12 cellular contexts compared by ENCODE assay signal in the genomic region with DNA sequence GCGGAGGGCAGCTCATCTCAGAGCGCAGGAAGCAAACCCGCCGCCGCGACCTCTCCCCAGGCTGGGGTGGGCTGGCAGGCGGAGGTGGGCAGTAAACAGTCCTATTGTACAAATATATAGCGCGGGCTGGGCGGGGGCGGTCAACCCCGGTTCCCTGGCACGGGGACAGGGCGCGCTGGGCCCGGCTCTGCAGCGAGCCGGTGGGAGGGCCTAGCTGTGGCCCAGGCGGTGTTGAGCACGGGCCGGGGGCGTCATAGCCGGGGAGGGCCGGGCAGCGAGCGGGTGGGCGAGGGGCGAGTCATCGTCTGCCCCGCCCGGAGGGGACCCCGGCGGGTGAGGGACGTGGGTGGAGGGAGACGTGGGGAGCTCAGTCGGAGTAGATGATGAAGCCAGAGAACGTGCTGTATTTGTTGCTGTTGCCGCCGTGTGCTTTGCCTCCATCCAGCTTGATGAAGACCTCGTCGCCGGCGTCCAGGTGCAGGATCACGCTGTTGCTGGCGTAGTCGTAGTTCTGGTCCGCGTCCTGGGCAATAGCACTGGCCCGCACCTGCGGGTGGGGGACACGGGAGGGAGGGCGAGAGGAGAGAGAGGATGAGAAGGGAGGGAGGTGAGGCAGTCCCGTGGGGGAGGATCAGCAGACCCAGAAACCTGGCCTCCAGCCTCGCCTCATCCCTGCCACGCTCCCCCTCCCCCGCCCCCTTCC. TPM values are rescaled to one million over a fixed set of nuclear protein-coding genes. Genes with fewer than 3 reads are reported as not detected.
A peak's percentile ranks its signal among the peaks of the same experiment; 100 is the strongest.
DNase-seq lines count a peak whose midpoint lies in the region; ATAC-seq and TF ChIP-seq lines count a peak whose summit lies in the region.
"Had no signal": no experiment of that assay in that cellular context is flagged by ENCODE, and none has a peak within 500 bp of the region (broad histone marks: within the 10 kb centered on the region; RNA-seq: fewer than 3 reads in every experiment).

No MANE protein-coding gene starts in this region.

- peaks cover 7% of the 10 kb centered on the region for H3K27me3 ChIP-seq in layer of hippocampus (ENCODE audit: control insufficient read depth, insufficient read depth, low read length)
- no peaks in the 10 kb centered on the region for H3K27me3 ChIP-seq in thoracic aorta (replicated peaks; ENCODE audit: insufficient read depth)
- H3K27me3 ChIP-seq: SJSA1 had no signal

- no peaks in the 10 kb centered on the region for H3K9me3 Mint-ChIP-seq in activated T-helper 2 cell treated with anti-CD3 and anti-CD28 coated beads, Interferon-gamma antibody, Interleukin-2, Interleukin-4, amounts not matched to agents 10 μg/mL and 5 μg/mL and 100 μg/mL, durations not matched to agents 14 hours and 24 hours and 36 hours
- H3K9me3 Mint-ChIP-seq: nephron had no signal

- H3K36me3 ChIP-seq in thoracic aorta = no peaks in the 10 kb centered on the region
- H3K36me3 ChIP-seq: SJSA1, tibial artery had no signal

- TF ChIP-seq CTCF in thoracic aorta (IDR thresholded peaks at IDR 0.05) = no peak

- no peak for ATAC-seq in thoracic aorta (ENCODE audit: insufficient number of reproducible peaks, low FRiP score, low read depth)
- ATAC-seq in HG02571 (IDR thresholded peaks at IDR 0.05; ENCODE audit: unreplicated experiment) = no peak
- ATAC-seq in HG03097 (IDR thresholded peaks at IDR 0.05; ENCODE audit: low FRiP score, unreplicated experiment) = no peak

- no peaks in the 10 kb centered on the region for H3K9me3 ChIP-seq in thoracic aorta
- H3K9me3 ChIP-seq: SJSA1, tibial artery had no signal

- peaks cover 63% of the 10 kb centered on the region for H3K27me3 Mint-ChIP-seq in activated T-helper 2 cell treated with anti-CD3 and anti-CD28 coated beads, Interferon-gamma antibody, Interleukin-2, Interleukin-4, amounts not matched to agents 10 μg/mL and 5 μg/mL and 100 μg/mL, durations not matched to agents 14 hours and 24 hours and 36 hours (ENCODE audit: low read depth)

- no peak overlapping the region for H3K27ac Mint-ChIP-seq in activated T-helper 2 cell treated with anti-CD3 and anti-CD28 coated beads, Interferon-gamma antibody, Interleukin-2, Interleukin-4, amounts not matched to agents 10 μg/mL and 5 μg/mL and 100 μg/mL, durations not matched to agents 14 hours and 24 hours and 36 hours
- H3K27ac Mint-ChIP-seq: CD14-positive monocyte, nephron had no signal

- H3K4me3 Mint-ChIP-seq in activated T-helper 2 cell treated with anti-CD3 and anti-CD28 coated beads, Interferon-gamma antibody, Interleukin-2, Interleukin-4, amounts not matched to agents 10 μg/mL and 5 μg/mL and 100 μg/mL, durations not matched to agents 14 hours and 24 hours and 36 hours (ENCODE audit: low read depth) = peak overlapping the region; percentile 37
- H3K4me3 Mint-ChIP-seq: nephron had no signal

- peak; percentile 33 for DNase-seq in stimulated activated CD4-positive, alpha-beta T cell treated with anti-CD3 and anti-CD28 coated beads, Interleukin-4, amount 100 ng/mL, for 1 hour
- no peak for DNase-seq in stimulated activated CD4-positive, alpha-beta T cell treated with anti-CD3 and anti-CD28 coated beads, Interleukin-4, amount 100 ng/mL, for 24 hours
- DNase-seq in activated T-helper 2 cell treated with anti-CD3 and anti-CD28 coated beads, Interferon-gamma antibody, Interleukin-2, Interleukin-4, amounts not matched to agents 10 μg/mL and 5 μg/mL and 100 μg/mL, durations not matched to agents 14 hours and 24 hours and 36 hours (ENCODE audit: low spot score) = no peak
- DNase-seq in thoracic aorta (ENCODE audit: low spot score) (no peak), NCI-H2196 treated with DMSO at 0.1 percent for 48 hours (lab: John Stamatoyannopoulos, UW; ENCODE audit: unreplicated experiment) (no peak)
- DNase-seq: tibial artery had no signal

- peaks cover 3 to 6% of the 10 kb centered on the region in 2 donors for H3K4me1 ChIP-seq in thoracic aorta (ENCODE audit: control insufficient read depth in 1 of 2, low read depth in 2 of 2)
- H3K4me1 ChIP-seq: SJSA1 had no signal

- intact Hi-C loops in activated T-helper 2 cell treated with anti-CD3 and anti-CD28 coated beads, Interferon-gamma antibody, Interleukin-2, Interleukin-4, amounts not matched to agents 10 μg/mL and 5 μg/mL and 100 μg/mL, durations not matched to agents 14 hours and 24 hours and 36 hours (cut with micrococcal nuclease) = no loop called here

- H3K36me3 Mint-ChIP-seq in activated T-helper 2 cell treated with anti-CD3 and anti-CD28 coated beads, Interferon-gamma antibody, Interleukin-2, Interleukin-4, amounts not matched to agents 10 μg/mL and 5 μg/mL and 100 μg/mL, durations not matched to agents 14 hours and 24 hours and 36 hours (ENCODE audit: low read depth) = no peaks in the 10 kb centered on the region

- peak overlapping the region; percentile 38 for H3K4me3 ChIP-seq in thoracic aorta
- H3K4me3 ChIP-seq: SJSA1, tibial artery had no signal

- H3K4me1 Mint-ChIP-seq in activated T-helper 2 cell treated with anti-CD3 and anti-CD28 coated beads, Interferon-gamma antibody, Interleukin-2, Interleukin-4, amounts not matched to agents 10 μg/mL and 5 μg/mL and 100 μg/mL, durations not matched to agents 14 hours and 24 hours and 36 hours (ENCODE audit: low read depth) = peaks cover 2% of the 10 kb centered on the region

- H3K27ac ChIP-seq in layer of hippocampus (ENCODE audit: low read depth, low read length) = peak overlapping the region; percentile 30
- H3K27ac ChIP-seq in thoracic aorta = no peak overlapping the region
- H3K27ac ChIP-seq: SJSA1, tibial artery had no signal

RNA-seq across cellular contexts. Expression of a gene that starts 8.1 kb away (rescaled TPM):
- total RNA-seq in activated T-helper 2 cell treated with anti-CD3 and anti-CD28 coated beads, Interferon-gamma antibody, Interleukin-2, Interleukin-4, amounts not matched to agents 10 μg/mL and 5 μg/mL and 100 μg/mL, durations not matched to agents 14 hours and 24 hours and 36 hours = 0.41 and 0.48 TPM in 2 replicates
- total RNA-seq in thoracic aorta = under 1 TPM in 1 of 2 donors, not detected in 1; 0.68 TPM

RNA-seq across cellular contexts. Expression of a gene that starts 12.4 kb away (rescaled TPM):
- total RNA-seq in activated T-helper 2 cell treated with anti-CD3 and anti-CD28 coated beads, Interferon-gamma antibody, Interleukin-2, Interleukin-4, amounts not matched to agents 10 μg/mL and 5 μg/mL and 100 μg/mL, durations not matched to agents 14 hours and 24 hours and 36 hours = 46.7 and 47.1 TPM in 2 replicates
- total RNA-seq in thoracic aorta = 1 to 10 TPM in 1 of 2 donors, not detected in 1; 2.0 TPM

RNA-seq across cellular contexts. Expression of a gene that starts 44.7 kb away (rescaled TPM):
- total RNA-seq in activated T-helper 2 cell treated with anti-CD3 and anti-CD28 coated beads, Interferon-gamma antibody, Interleukin-2, Interleukin-4, amounts not matched to agents 10 μg/mL and 5 μg/mL and 100 μg/mL, durations not matched to agents 14 hours and 24 hours and 36 hours = 0.34 TPM in 1 of 2 replicates, not detected in the other
- total RNA-seq in thoracic aorta = 10 to 100 TPM in 1 of 2 donors, not detected in 1; 14.6 TPM
- total RNA-seq: SJSA1 had no signal

Comparison
In these comparisons a context has a peak if more than half of its experiments do, and no peak if none do; other contexts are left out.
1. RNA of a gene that starts 12.4 kb away (total RNA-seq): 46.7 to 47.1 TPM in activated T-helper 2 cell treated with anti-CD3 and anti-CD28 coated beads, Interferon-gamma antibody, Interleukin-2, Interleukin-4, amounts not matched to agents 10 μg/mL and 5 μg/mL and 100 μg/mL, durations not matched to agents 14 hours and 24 hours and 36 hours; 2.0 TPM in thoracic aorta; every median in the first group is over 10 times any median in the second.